ENCODE assay signal across 16 cellular contexts in genomic region chr6:170132011-170132521, GRCh38.
DNase-seq lines count a peak whose midpoint lies in the region; ATAC-seq, FAIRE-seq and TF ChIP-seq lines count a peak whose summit lies in the region.
"Had no signal": no experiment of that assay in that cellular context is flagged by ENCODE, and none has a peak within 500 bp of the region (broad histone marks: within the 10 kb centered on the region; RNA-seq: fewer than 3 reads in every experiment).

No MANE protein-coding gene starts in this region.

- TF ChIP-seq RAD21 in HepG2 (CRISPR knock-in tag; IDR thresholded peaks at IDR 0.05), result no peak

- no TSS peak for BruUV-seq in HepG2 (replicated peaks; lab: Mats Ljungman, UMichigan)

- DNase-seq in right lobe of liver (peak in 2 of 3 donors; percentile 35 to 39), HepG2 (ENCODE audit: low spot score) (no peak), islet precursor cell (peak; percentile 35), spleen (peak; percentile 42), NCI-H1694 (lab: John Stamatoyannopoulos, UW) (no peak), NCI-H2029 (lab: John Stamatoyannopoulos, UW) (no peak)
- no peak for DNase-seq in activated CD8-positive, alpha-beta T cell treated with anti-CD3 and anti-CD28 coated beads, Interleukin-2, amount 10 ng/mL, durations not matched to agents 7 days and 5 days
- DNase-seq: BE2C, GF-D8, IMR-90, Kasumi-1, NCI-H1105 treated with DMSO at 0.1 percent for 48 hours, NCI-H187 treated with DMSO at 0.1 percent for 48 hours, NCI-H524, SIG-M5 had no signal

- no peaks in the 10 kb centered on the region for H3K9me3 Mint-ChIP-seq in activated CD8-positive, alpha-beta T cell treated with anti-CD3 and anti-CD28 coated beads, Interleukin-2, amount 10 ng/mL, durations not matched to agents 7 days and 5 days (ENCODE audit: insufficient read depth)
- H3K9me3 Mint-ChIP-seq: CD8-positive, alpha-beta memory T cell had no signal

- H3K27ac Mint-ChIP-seq in activated CD8-positive, alpha-beta T cell treated with anti-CD3 and anti-CD28 coated beads, Interleukin-2, amount 10 ng/mL, durations not matched to agents 7 days and 5 days, result no peak overlapping the region
- H3K27ac Mint-ChIP-seq: CD8-positive, alpha-beta memory T cell had no signal

- H3K27me3 Mint-ChIP-seq in activated CD8-positive, alpha-beta T cell treated with anti-CD3 and anti-CD28 coated beads, Interleukin-2, amount 10 ng/mL, durations not matched to agents 7 days and 5 days (ENCODE audit: low read depth), result no peaks in the 10 kb centered on the region

- no peaks in the 10 kb centered on the region for H3K4me1 Mint-ChIP-seq in activated CD8-positive, alpha-beta T cell treated with anti-CD3 and anti-CD28 coated beads, Interleukin-2, amount 10 ng/mL, durations not matched to agents 7 days and 5 days (ENCODE audit: low read depth)
- H3K4me1 Mint-ChIP-seq: CD8-positive, alpha-beta memory T cell had no signal

- no peaks in the 10 kb centered on the region for H3K36me3 Mint-ChIP-seq in activated CD8-positive, alpha-beta T cell treated with anti-CD3 and anti-CD28 coated beads, Interleukin-2, amount 10 ng/mL, durations not matched to agents 7 days and 5 days (ENCODE audit: low read depth)
- H3K36me3 Mint-ChIP-seq: CD8-positive, alpha-beta memory T cell had no signal

- 90% methylated on average over 4 of the region's 11 CpGs for whole genome bisulfite sequencing in right lobe of liver (ENCODE audit: insufficient coverage, low coverage, low lambda C conversion rate, missing lambda C conversion rate)
- 26% methylated on average over 11 of the region's 11 CpGs for WGBS in HepG2 (ENCODE audit: low lambda C conversion rate)
- WGBS in spleen, 5 donors, result 80 to 90% (median 89%) methylated on average over 11 of the region's 11 CpGs

- ATAC-seq in right lobe of liver (no peak), HepG2 (no peak)
- no peak for ATAC-seq in activated CD8-positive, alpha-beta T cell treated with anti-CD3 and anti-CD28 coated beads, Interleukin-2, amount 10 ng/mL, durations not matched to agents 7 days and 5 days

- no peak overlapping the region for H3K4me2 ChIP-seq in HepG2 (ENCODE audit: low read depth, low read length)

- TF ChIP-seq EP300 in HepG2 (IDR thresholded peaks at IDR 0.05; ENCODE audit: low read depth in 2 of 2, low read length in 2 of 2) (no peak), HepG2 (CRISPR knock-in tag; IDR thresholded peaks at IDR 0.05; ENCODE audit: borderline replicate concordance) (no peak)

- no peaks in the 10 kb centered on the region for H3K9me3 ChIP-seq in right lobe of liver
- no peaks in the 10 kb centered on the region for H3K9me3 ChIP-seq in HepG2 (ENCODE audit: low read length)
- H3K9me3 ChIP-seq in spleen, result peaks cover 0 to 8% (median 0%) of the 10 kb centered on the region in 8 donors

- no peaks in the 10 kb centered on the region for H4K20me1 ChIP-seq in HepG2 (ENCODE audit: insufficient read depth, low read length)

- POLR2A ChIA-PET in HepG2 (lab: Yijun Ruan, JAX), result no interaction called here
- POLR2A ChIA-PET in activated CD8-positive, alpha-beta T cell treated with anti-CD3 and anti-CD28 coated beads, Interleukin-2, amount 10 ng/mL, durations not matched to agents 7 days and 5 days (lab: Charles Lee), result no interaction called here

- no peak overlapping the region for H3K9ac ChIP-seq in HepG2 (ENCODE audit: insufficient read depth, low read depth, low read length)

- H3K27me3 ChIP-seq in right lobe of liver (no peaks in the 10 kb centered on the region), HepG2 (ENCODE audit: control insufficient read depth in 1 of 2, insufficient read depth in 2 of 2, low read length in 2 of 2) (peaks cover 15 to 52% of the 10 kb centered on the region in 2 experiments; a peak in 4 of 5 replicates), spleen (replicated peaks in 1 of 7) (peaks cover 0 to 69% (median 6%) of the 10 kb centered on the region in 7 donors)
- H3K27me3 ChIP-seq: BE2C had no signal

- FAIRE-seq in HepG2 (lab: Jason Lieb, UNC), result no peak

- intact Hi-C loops in right lobe of liver (cut with DNase I), result no loop called here
- intact Hi-C loops in HepG2 (cut with micrococcal nuclease; ENCODE audit: unreplicated experiment), result no loop called here
- intact Hi-C loops in spleen (cut with DNase I; ENCODE audit: low total_unique reads), result no loop called here

- H3K27ac ChIP-seq in right lobe of liver (no peak overlapping the region), HepG2 (ENCODE audit: extremely low read length, insufficient read depth, low read length) (no peak overlapping the region), spleen (no peak overlapping the region)

- no peak for TF ChIP-seq CTCF in right lobe of liver (IDR thresholded peaks at IDR 0.05)
- TF ChIP-seq CTCF in HepG2 (CRISPR knock-in tag; IDR thresholded peaks at IDR 0.05), result no peak
- no peak for TF ChIP-seq CTCF in spleen (IDR thresholded peaks at IDR 0.05 in 8 of 11, conservative IDR thresholded peaks at IDR 0.05 in 3 of 11)

- TF ChIP-seq POLR2A in right lobe of liver (IDR thresholded peaks at IDR 0.05), result no peak
- TF ChIP-seq POLR2A in HepG2 (IDR thresholded peaks at IDR 0.05; ENCODE audit: insufficient read depth in 1 of 2, low read depth in 2 of 2, low read length in 2 of 2), result no peak
- TF ChIP-seq POLR2A in spleen (IDR thresholded peaks at IDR 0.05), result no peak

- H2AFZ ChIP-seq in HepG2 (ENCODE audit: low read length), result no peak overlapping the region

- no peaks in the 10 kb centered on the region for H3K79me2 ChIP-seq in HepG2 (ENCODE audit: insufficient read depth, low read length)

- CTCF ChIA-PET in HepG2 (lab: Yijun Ruan, JAX; ENCODE audit: low intra/inter-chr PET ratio, low total read pairs), result no interaction called here
- CTCF ChIA-PET in activated CD8-positive, alpha-beta T cell treated with anti-CD3 and anti-CD28 coated beads, Interleukin-2, amount 10 ng/mL, durations not matched to agents 7 days and 5 days (lab: Charles Lee), result no interaction called here

- H3K36me3 ChIP-seq in right lobe of liver, result no peaks in the 10 kb centered on the region
- no peaks in the 10 kb centered on the region for H3K36me3 ChIP-seq in HepG2 (replicated peaks in 1 of 2; ENCODE audit: control insufficient read depth in 1 of 2, insufficient read depth in 2 of 2, low read length in 2 of 2)
- H3K36me3 ChIP-seq in spleen, result no peaks in the 10 kb centered on the region
- H3K36me3 ChIP-seq: BE2C had no signal

- H3K4me3 ChIP-seq in right lobe of liver, result no peak overlapping the region
- no peak overlapping the region for H3K4me3 ChIP-seq in HepG2 (replicated peaks in 1 of 3; ENCODE audit: insufficient read depth in 1 of 3, low read depth in 2 of 3, low read length in 3 of 3)
- no peak overlapping the region for H3K4me3 ChIP-seq in spleen

- H3K4me1 ChIP-seq in right lobe of liver (peaks cover 0 to 10% (median 4%) of the 10 kb centered on the region in 4 donors), HepG2 (ENCODE audit: insufficient read depth, low read length) (no peaks in the 10 kb centered on the region), spleen (peaks cover 0 to 18% (median 3%) of the 10 kb centered on the region in 6 donors)

- no peak overlapping the region for H3K4me3 Mint-ChIP-seq in activated CD8-positive, alpha-beta T cell treated with anti-CD3 and anti-CD28 coated beads, Interleukin-2, amount 10 ng/mL, durations not matched to agents 7 days and 5 days
- H3K4me3 Mint-ChIP-seq: CD8-positive, alpha-beta memory T cell had no signal

- in situ Hi-C loops in HepG2 (cut with HindIII; ENCODE audit: extremely low pct_ligation_motif_present, low pct_unique_long_range_greater_than_20kb), result no loop called here

TF ChIP-seq in HepG2, 621 proteins besides CTCF, POLR2A, EP300 and RAD21:
- TF ChIP-seq NFATC3 (CRISPR knock-in tag; IDR thresholded peaks at IDR 0.05) (no peak), ZNF180 (CRISPR knock-in tag; IDR thresholded peaks at IDR 0.05; ENCODE audit: borderline replicate concordance, low read depth) (no peak)

Comparison
In these comparisons a context has a peak if more than half of its experiments do, and no peak if none do; other contexts are left out.
1. DNase-seq: peak in right lobe of liver (2 of 3), islet precursor cell (single experiment) and spleen (single experiment); none in HepG2 (single experiment), activated CD8-positive, alpha-beta T cell treated with anti-CD3 and anti-CD28 coated beads, Interleukin-2, amount 10 ng/mL, durations not matched to agents 7 days and 5 days (single experiment), NCI-H1694 (single experiment) and NCI-H2029 (single experiment).